1 cellular context compared by ENCODE assay signal in the genomic region with DNA sequence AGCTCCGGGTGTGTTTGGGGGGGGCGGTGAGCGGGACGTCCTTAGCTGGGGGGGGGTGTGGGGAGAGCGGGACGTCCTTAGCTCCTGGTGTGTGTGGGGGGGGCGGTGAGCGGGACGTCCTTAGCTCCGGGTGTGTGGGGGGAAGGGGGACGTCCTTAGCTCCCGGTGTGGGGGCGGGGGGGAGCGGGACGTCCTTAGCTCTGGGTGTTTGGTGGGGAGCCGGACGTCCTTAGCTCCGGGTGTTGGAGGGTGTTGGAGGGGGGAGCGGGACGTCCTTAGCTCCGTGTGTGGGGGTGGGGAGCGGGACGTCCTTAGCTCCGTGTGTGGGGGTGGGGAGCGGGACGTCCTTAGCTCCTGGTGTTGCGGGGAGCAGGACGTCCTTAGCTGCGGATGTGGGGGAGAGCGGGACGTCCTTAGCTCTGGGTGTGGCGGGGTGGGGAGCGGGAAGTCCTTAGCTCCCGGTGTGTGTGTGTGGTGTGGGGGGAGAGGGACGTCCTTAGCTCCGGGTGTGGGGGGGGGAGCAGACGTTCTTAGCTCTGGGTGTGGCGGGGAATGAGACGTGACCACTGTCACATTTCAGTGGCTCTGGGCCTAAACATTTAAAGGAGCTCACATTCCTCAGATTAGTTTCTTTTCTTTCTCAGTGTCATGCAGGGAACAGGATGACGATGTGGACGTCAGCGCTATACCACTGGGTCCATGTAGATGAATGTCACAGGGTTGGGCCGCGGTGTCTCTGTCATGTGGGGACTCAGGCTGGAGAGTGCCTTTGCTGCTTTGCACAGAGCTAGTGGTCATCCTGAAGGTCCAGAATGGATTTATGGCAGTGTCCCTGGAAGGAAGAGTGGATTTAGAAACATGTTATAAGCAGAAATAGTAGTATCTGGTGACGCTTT.
TF ChIP-seq lines count a peak whose summit lies in the region.

No MANE protein-coding gene starts in this region.

TF ChIP-seq in K562, 482 proteins besides CTCF, POLR2A, EP300 and RAD21 (continued from another document and continues in another):
- peak; percentile 93 for TF ChIP-seq ZNF592 (IDR thresholded peaks at IDR 0.05)
- TF ChIP-seq SP1 (CRISPR knock-in tag; IDR thresholded peaks at IDR 0.05): peak; percentile 81
- TF ChIP-seq, protein P1, sequence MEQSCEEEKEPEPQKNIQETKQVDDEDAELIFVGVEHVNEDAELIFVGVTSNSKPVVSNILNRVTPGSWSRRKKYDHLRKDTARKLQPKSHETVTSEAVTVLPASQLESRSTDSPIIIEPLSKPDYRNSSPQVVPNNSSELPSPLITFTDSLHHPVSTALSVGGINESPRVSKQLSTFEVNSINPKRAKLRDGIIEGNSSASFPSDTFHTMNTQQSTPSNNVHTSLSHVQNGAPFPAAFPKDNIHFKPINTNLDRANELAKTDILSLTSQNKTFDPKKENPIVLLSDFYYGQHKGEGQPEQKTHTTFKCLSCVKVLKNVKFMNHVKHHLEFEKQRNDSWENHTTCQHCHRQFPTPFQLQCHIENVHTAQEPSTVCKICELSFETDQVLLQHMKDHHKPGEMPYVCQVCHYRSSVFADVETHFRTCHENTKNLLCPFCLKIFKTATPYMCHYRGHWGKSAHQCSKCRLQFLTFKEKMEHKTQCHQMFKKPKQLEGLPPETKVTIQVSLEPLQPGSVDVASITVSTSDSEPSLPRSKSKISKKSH (CRISPR knock-in tag; IDR thresholded peaks at IDR 0.05): no peak
- peak; percentile 43; the same call in 1 of the 2 replicates for TF ChIP-seq PML (IDR thresholded peaks at IDR 0.05; ENCODE audit: low read length)
- peak; percentile 51 for TF ChIP-seq HMGN3 (IDR thresholded peaks at IDR 0.05; ENCODE audit: borderline replicate concordance, extremely low read depth, insufficient read length, low read depth, low read length)
- no peak; the same call in none of the 2 replicates for TF ChIP-seq CREM (IDR thresholded peaks at IDR 0.05; ENCODE audit: low read depth)
- no peak for TF ChIP-seq SMAD3 (CRISPR knock-in tag; conservative IDR thresholded peaks at IDR 0.05)
- TF ChIP-seq MTF1 (CRISPR knock-in tag; IDR thresholded peaks at IDR 0.05; ENCODE audit: borderline replicate concordance): no peak
- TF ChIP-seq SAFB (IDR thresholded peaks at IDR 0.05; ENCODE audit: borderline replicate concordance, low read depth, low read length): no peak
- TF ChIP-seq ZBTB17 (CRISPR knock-in tag; IDR thresholded peaks at IDR 0.05): no peak
- no peak for TF ChIP-seq ZNF263 (CRISPR knock-in tag; IDR thresholded peaks at IDR 0.05; ENCODE audit: borderline replicate concordance)
- TF ChIP-seq PRDM10 (IDR thresholded peaks at IDR 0.05; ENCODE audit: partially characterized antibody): peak; percentile 85
- TF ChIP-seq, protein P2, sequence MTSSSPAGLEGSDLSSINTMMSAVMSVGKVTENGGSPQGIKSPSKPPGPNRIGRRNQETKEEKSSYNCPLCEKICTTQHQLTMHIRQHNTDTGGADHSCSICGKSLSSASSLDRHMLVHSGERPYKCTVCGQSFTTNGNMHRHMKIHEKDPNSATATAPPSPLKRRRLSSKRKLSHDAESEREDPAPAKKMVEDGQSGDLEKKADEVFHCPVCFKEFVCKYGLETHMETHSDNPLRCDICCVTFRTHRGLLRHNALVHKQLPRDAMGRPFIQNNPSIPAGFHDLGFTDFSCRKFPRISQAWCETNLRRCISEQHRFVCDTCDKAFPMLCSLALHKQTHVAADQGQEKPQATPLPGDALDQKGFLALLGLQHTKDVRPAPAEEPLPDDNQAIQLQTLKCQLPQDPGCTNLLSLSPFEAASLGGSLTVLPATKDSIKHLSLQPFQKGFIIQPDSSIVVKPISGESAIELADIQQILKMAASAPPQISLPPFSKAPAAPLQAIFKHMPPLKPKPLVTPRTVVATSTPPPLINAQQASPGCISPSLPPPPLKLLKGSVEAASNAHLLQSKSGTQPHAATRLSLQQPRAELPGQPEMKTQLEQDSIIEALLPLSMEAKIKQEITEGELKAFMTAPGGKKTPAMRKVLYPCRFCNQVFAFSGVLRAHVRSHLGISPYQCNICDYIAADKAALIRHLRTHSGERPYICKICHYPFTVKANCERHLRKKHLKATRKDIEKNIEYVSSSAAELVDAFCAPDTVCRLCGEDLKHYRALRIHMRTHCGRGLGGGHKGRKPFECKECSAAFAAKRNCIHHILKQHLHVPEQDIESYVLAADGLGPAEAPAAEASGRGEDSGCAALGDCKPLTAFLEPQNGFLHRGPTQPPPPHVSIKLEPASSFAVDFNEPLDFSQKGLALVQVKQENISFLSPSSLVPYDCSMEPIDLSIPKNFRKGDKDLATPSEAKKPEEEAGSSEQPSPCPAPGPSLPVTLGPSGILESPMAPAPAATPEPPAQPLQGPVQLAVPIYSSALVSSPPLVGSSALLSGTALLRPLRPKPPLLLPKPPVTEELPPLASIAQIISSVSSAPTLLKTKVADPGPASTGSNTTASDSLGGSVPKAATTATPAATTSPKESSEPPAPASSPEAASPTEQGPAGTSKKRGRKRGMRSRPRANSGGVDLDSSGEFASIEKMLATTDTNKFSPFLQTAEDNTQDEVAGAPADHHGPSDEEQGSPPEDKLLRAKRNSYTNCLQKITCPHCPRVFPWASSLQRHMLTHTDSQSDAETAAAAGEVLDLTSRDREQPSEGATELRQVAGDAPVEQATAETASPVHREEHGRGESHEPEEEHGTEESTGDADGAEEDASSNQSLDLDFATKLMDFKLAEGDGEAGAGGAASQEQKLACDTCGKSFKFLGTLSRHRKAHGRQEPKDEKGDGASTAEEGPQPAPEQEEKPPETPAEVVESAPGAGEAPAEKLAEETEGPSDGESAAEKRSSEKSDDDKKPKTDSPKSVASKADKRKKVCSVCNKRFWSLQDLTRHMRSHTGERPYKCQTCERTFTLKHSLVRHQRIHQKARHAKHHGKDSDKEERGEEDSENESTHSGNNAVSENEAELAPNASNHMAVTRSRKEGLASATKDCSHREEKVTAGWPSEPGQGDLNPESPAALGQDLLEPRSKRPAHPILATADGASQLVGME (CRISPR knock-in tag; IDR thresholded peaks at IDR 0.05): no peak
- TF ChIP-seq, protein P3, sequence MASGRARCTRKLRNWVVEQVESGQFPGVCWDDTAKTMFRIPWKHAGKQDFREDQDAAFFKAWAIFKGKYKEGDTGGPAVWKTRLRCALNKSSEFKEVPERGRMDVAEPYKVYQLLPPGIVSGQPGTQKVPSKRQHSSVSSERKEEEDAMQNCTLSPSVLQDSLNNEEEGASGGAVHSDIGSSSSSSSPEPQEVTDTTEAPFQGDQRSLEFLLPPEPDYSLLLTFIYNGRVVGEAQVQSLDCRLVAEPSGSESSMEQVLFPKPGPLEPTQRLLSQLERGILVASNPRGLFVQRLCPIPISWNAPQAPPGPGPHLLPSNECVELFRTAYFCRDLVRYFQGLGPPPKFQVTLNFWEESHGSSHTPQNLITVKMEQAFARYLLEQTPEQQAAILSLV (tag; IDR thresholded peaks at IDR 0.05): no peak
- TF ChIP-seq ZNF133 (CRISPR knock-in tag; IDR thresholded peaks at IDR 0.05): no peak
- peak; percentile 69 for TF ChIP-seq ETV5 (CRISPR knock-in tag; IDR thresholded peaks at IDR 0.05; ENCODE audit: low read depth)
- no peak for TF ChIP-seq ZNF212 (CRISPR knock-in tag; IDR thresholded peaks at IDR 0.05)
- no peak for TF ChIP-seq CREBBP (IDR thresholded peaks at IDR 0.05; ENCODE audit: low read depth, low read length)
- TF ChIP-seq SRSF7 (optimal IDR thresholded peaks at IDR 0.05; ENCODE audit: low read depth, low read length): no peak
- no peak for TF ChIP-seq EZH2 (IDR thresholded peaks at IDR 0.05; ENCODE audit: borderline replicate concordance, low read depth, low read length)
- TF ChIP-seq OTX1 (CRISPR knock-in tag; IDR thresholded peaks at IDR 0.05): peak; percentile 46; the same call in 1 of the 2 replicates
- TF ChIP-seq PTBP1 (IDR thresholded peaks at IDR 0.05; ENCODE audit: low read depth, low read length): no peak
